ENCODE assay signal across 20 cellular contexts in genomic region chr1:25683177-25683576, GRCh38.
DNase-seq lines count a peak whose midpoint lies in the region; ATAC-seq and TF ChIP-seq lines count a peak whose summit lies in the region.
"Had no signal": no experiment of that assay in that cellular context is flagged by ENCODE, and none has a peak within 500 bp of the region (broad histone marks: within the 10 kb centered on the region; RNA-seq: fewer than 3 reads in every experiment).

No MANE protein-coding gene starts in this region.

- H3K4me3 ChIP-seq in CD4-positive, CD25-positive, alpha-beta regulatory T cell (ENCODE audit: low read depth, low read length) = no peak overlapping the region
- no peak overlapping the region for H3K4me3 ChIP-seq in CD8-positive, alpha-beta T cell (ENCODE audit: low read depth, low read length)
- no peak overlapping the region for H3K4me3 ChIP-seq in colonic mucosa
- H3K4me3 ChIP-seq: GM23248, HAP-1 had no signal

- peaks cover 11% of the 10 kb centered on the region for H3K36me3 Mint-ChIP-seq in CD4-positive, CD25-positive, alpha-beta regulatory T cell
- peaks cover 47% of the 10 kb centered on the region for H3K36me3 Mint-ChIP-seq in CD8-positive, alpha-beta T cell
- no peaks in the 10 kb centered on the region for H3K36me3 Mint-ChIP-seq in activated T-helper 17 cell treated with anti-CD3 and anti-CD28 coated beads, Interleukin-2, amount 50 U/mL, for 72 hours (ENCODE audit: low read depth)

- DNase-seq in CD4-positive, CD25-positive, alpha-beta regulatory T cell = no peak
- no peak for DNase-seq in CD8-positive, alpha-beta T cell
- DNase-seq in posterior vena cava (ENCODE audit: low spot score) = peak; percentile 40
- no peak for DNase-seq in colonic mucosa
- DNase-seq in globus pallidus (ENCODE audit: low spot score) = no peak
- DNase-seq: Calu3; CD8-positive, alpha-beta memory T cell; DMS153; Karpas-422; MV-4-11; NCI-H1417 treated with DMSO at 0.1 percent for 48 hours; NCI-H187; NCI-H2107; NCI-H69; NK-92 treated with Interleukin-12 subunit alpha and Interleukin-12 subunit beta, amount 100 ng/mL, for 24 hours had no signal

- no peaks in the 10 kb centered on the region for H3K9me3 Mint-ChIP-seq in CD4-positive, CD25-positive, alpha-beta regulatory T cell
- H3K9me3 Mint-ChIP-seq in CD8-positive, alpha-beta T cell = no peaks in the 10 kb centered on the region
- no peaks in the 10 kb centered on the region for H3K9me3 Mint-ChIP-seq in activated T-helper 17 cell treated with anti-CD3 and anti-CD28 coated beads, Interleukin-2, amount 50 U/mL, for 72 hours
- H3K9me3 Mint-ChIP-seq: CD8-positive, alpha-beta memory T cell had no signal

- no peaks in the 10 kb centered on the region for H3K36me3 ChIP-seq in CD4-positive, CD25-positive, alpha-beta regulatory T cell (ENCODE audit: control insufficient read depth, insufficient read depth, low read length)
- H3K36me3 ChIP-seq in CD8-positive, alpha-beta T cell (ENCODE audit: insufficient read depth, low read length) = no peaks in the 10 kb centered on the region
- H3K36me3 ChIP-seq in colonic mucosa = no peaks in the 10 kb centered on the region
- H3K36me3 ChIP-seq: HAP-1 had no signal

- no peak overlapping the region for H3K4me3 Mint-ChIP-seq in CD4-positive, CD25-positive, alpha-beta regulatory T cell
- no peak overlapping the region for H3K4me3 Mint-ChIP-seq in CD8-positive, alpha-beta T cell
- no peak overlapping the region for H3K4me3 Mint-ChIP-seq in activated T-helper 17 cell treated with anti-CD3 and anti-CD28 coated beads, Interleukin-2, amount 50 U/mL, for 72 hours
- H3K4me3 Mint-ChIP-seq: CD8-positive, alpha-beta memory T cell had no signal

- no peak overlapping the region for H3K9ac ChIP-seq in colonic mucosa (ENCODE audit: low read depth in 2 of 2, low read length in 2 of 2)
- H3K9ac ChIP-seq: GM23248 had no signal

- H3K9me3 ChIP-seq in CD4-positive, CD25-positive, alpha-beta regulatory T cell (ENCODE audit: control insufficient read depth in 2 of 2, low read length in 2 of 2) = no peaks in the 10 kb centered on the region
- H3K9me3 ChIP-seq in CD8-positive, alpha-beta T cell (ENCODE audit: low read length) = no peaks in the 10 kb centered on the region
- no peaks in the 10 kb centered on the region for H3K9me3 ChIP-seq in colonic mucosa
- H3K9me3 ChIP-seq: HAP-1 had no signal

- intact Hi-C loops in CD8-positive, alpha-beta T cell (cut with DNase I, micrococcal nuclease) = no loop called here
- intact Hi-C loops in posterior vena cava (cut with DNase I) (no loop called here), colonic mucosa (cut with DNase I) (no loop called here)

- POLR2A ChIA-PET in CD8-positive, alpha-beta T cell (lab: Charles Lee) = interaction anchor here (0.8 to 1.0 kb wide), 2 partner anchors 14 to 66 kb away, joined by 3 read pairs; no protein-coding TSS in a partner anchor

- CTCF ChIA-PET in CD8-positive, alpha-beta T cell (lab: Charles Lee) = interaction anchor here (0.7 to 1.6 kb wide), 2 partner anchors 9 to 15 kb away, joined by 3 read pairs; no protein-coding TSS in a partner anchor

- peaks cover 2% of the 10 kb centered on the region for H3K27me3 ChIP-seq in CD4-positive, CD25-positive, alpha-beta regulatory T cell (ENCODE audit: control insufficient read depth, insufficient read depth, low read length)
- no peaks in the 10 kb centered on the region for H3K27me3 ChIP-seq in CD8-positive, alpha-beta T cell (ENCODE audit: insufficient read depth, low read length)
- no peaks in the 10 kb centered on the region for H3K27me3 ChIP-seq in colonic mucosa

- no peak for ATAC-seq in CD4-positive, CD25-positive, alpha-beta regulatory T cell (ENCODE audit: low read depth in 2 of 2)
- ATAC-seq in CD8-positive, alpha-beta T cell = no peak
- no peak for ATAC-seq in activated T-helper 17 cell treated with anti-CD3 and anti-CD28 coated beads, Interleukin-2, amount 50 U/mL, for 72 hours (replicated peaks)
- no peak for ATAC-seq in GM21447 (IDR thresholded peaks at IDR 0.05; ENCODE audit: unreplicated experiment)
- ATAC-seq: Panc1 had no signal

- H3K27ac Mint-ChIP-seq in CD4-positive, CD25-positive, alpha-beta regulatory T cell = peak overlapping the region in 2 of 3 donors; percentile 55 to 57
- peak overlapping the region; percentile 69 for H3K27ac Mint-ChIP-seq in CD8-positive, alpha-beta T cell
- H3K27ac Mint-ChIP-seq in activated T-helper 17 cell treated with anti-CD3 and anti-CD28 coated beads, Interleukin-2, amount 50 U/mL, for 72 hours = peak overlapping the region; percentile 21

- peaks cover 12% of the 10 kb centered on the region for H3K4me1 ChIP-seq in CD4-positive, CD25-positive, alpha-beta regulatory T cell (ENCODE audit: control insufficient read depth, insufficient read depth, low read length, poor library complexity, severe bottlenecking)
- peaks cover 47% of the 10 kb centered on the region for H3K4me1 ChIP-seq in CD8-positive, alpha-beta T cell (ENCODE audit: insufficient read depth, low read length)
- H3K4me1 ChIP-seq in colonic mucosa = no peaks in the 10 kb centered on the region
- H3K4me1 ChIP-seq: HAP-1 had no signal

- no peak overlapping the region for H3K27ac ChIP-seq in CD4-positive, CD25-positive, alpha-beta regulatory T cell (ENCODE audit: insufficient read depth, low read length, poor library complexity, severe bottlenecking)
- no peak overlapping the region for H3K27ac ChIP-seq in CD8-positive, alpha-beta T cell (ENCODE audit: low read depth, low read length)
- no peak overlapping the region for H3K27ac ChIP-seq in colonic mucosa
- H3K27ac ChIP-seq: GM23248 had no signal

- peaks cover 10 to 62% (median 18%) of the 10 kb centered on the region in 4 donors for H3K4me1 Mint-ChIP-seq in CD4-positive, CD25-positive, alpha-beta regulatory T cell
- peaks cover 61% of the 10 kb centered on the region for H3K4me1 Mint-ChIP-seq in CD8-positive, alpha-beta T cell (ENCODE audit: low read depth)
- no peaks in the 10 kb centered on the region for H3K4me1 Mint-ChIP-seq in activated T-helper 17 cell treated with anti-CD3 and anti-CD28 coated beads, Interleukin-2, amount 50 U/mL, for 72 hours

- H3K27me3 Mint-ChIP-seq in CD4-positive, CD25-positive, alpha-beta regulatory T cell = peaks cover 18% of the 10 kb centered on the region
- H3K27me3 Mint-ChIP-seq in CD8-positive, alpha-beta T cell (ENCODE audit: low read depth) = no peaks in the 10 kb centered on the region
- H3K27me3 Mint-ChIP-seq in activated T-helper 17 cell treated with anti-CD3 and anti-CD28 coated beads, Interleukin-2, amount 50 U/mL, for 72 hours = peaks cover 4% of the 10 kb centered on the region

- no peak for TF ChIP-seq CTCF in CD8-positive, alpha-beta T cell (IDR thresholded peaks at IDR 0.05)
- no peak for TF ChIP-seq CTCF in colonic mucosa (IDR thresholded peaks at IDR 0.05)
